ENCODE assay signal across 12 cellular contexts in genomic region chr19:10768936-10769335, GRCh38. TPM values are rescaled to one million over a fixed set of nuclear protein-coding genes. Genes with fewer than 3 reads are reported as not detected.
A peak's percentile ranks its signal among the peaks of the same experiment; 100 is the strongest.
DNase-seq lines count a peak whose midpoint lies in the region; ATAC-seq and TF ChIP-seq lines count a peak whose summit lies in the region.
"Had no signal": no experiment of that assay in that cellular context is flagged by ENCODE, and none has a peak within 500 bp of the region (broad histone marks: within the 10 kb centered on the region; RNA-seq: fewer than 3 reads in every experiment).

No MANE protein-coding gene starts in this region.

- no peaks in the 10 kb centered on the region for H3K9me3 Mint-ChIP-seq in naive thymus-derived CD8-positive, alpha-beta T cell

- 78 to 80% methylated on average over 2 to 6 of the region's 6 CpGs for WGBS in upper lobe of left lung, 2 donors

- no peaks in the 10 kb centered on the region for H3K27me3 ChIP-seq in cardiac muscle cell
- no peaks in the 10 kb centered on the region for H3K27me3 ChIP-seq in dorsolateral prefrontal cortex
- H3K27me3 ChIP-seq in upper lobe of left lung: no peaks in the 10 kb centered on the region
- H3K27me3 ChIP-seq: BE2C had no signal

- H3K4me3 Mint-ChIP-seq in naive thymus-derived CD8-positive, alpha-beta T cell: peak overlapping the region in 1 of 10 donors; percentile 6

- peaks cover 15% of the 10 kb centered on the region for H3K4me1 ChIP-seq in cardiac muscle cell (ENCODE audit: low read depth)
- H3K4me1 ChIP-seq in upper lobe of left lung: peaks cover 45 to 69% (median 64%) of the 10 kb centered on the region in 4 donors
- H3K4me1 ChIP-seq: BE2C had no signal

- DNase-seq in cardiac muscle cell (ENCODE audit: low read depth in 1 of 2, low spot score in 1 of 2) (no peak), Right ventricle myocardium inferior (ENCODE audit: missing footprints) (no peak), dorsolateral prefrontal cortex (no peak), upper lobe of left lung (no peak), coronary artery (ENCODE audit: low spot score) (no peak)
- no peak for DNase-seq in naive thymus-derived CD8-positive, alpha-beta T cell
- DNase-seq: aorta, BE2C, kidney glomerular epithelial cell, NCI-H1417 had no signal

- intact Hi-C loops in Right ventricle myocardium inferior (cut with DNase I): loop anchor here (1.0 to 2.0 kb wide), 3 partner anchors 13 to 102 kb away; partner anchors contain the start of gene CARM1
- intact Hi-C loops in dorsolateral prefrontal cortex (cut with DNase I): loop anchor here in 1 of 2 donors (1.0 kb wide), 1 partner anchor 51 kb away; the partner anchor contains the start of gene DNM2

- H3K27ac ChIP-seq in cardiac muscle cell (peak overlapping the region; percentile 98), dorsolateral prefrontal cortex (peak overlapping the region; percentile 60 to 97 (median 92)), upper lobe of left lung (peak overlapping the region in 3 of 4 donors; percentile 72 to 83 (median 82)), coronary artery (peak overlapping the region in 1 of 2 donors; percentile 60)

- no peak overlapping the region for H3K4me3 ChIP-seq in cardiac muscle cell
- H3K4me3 ChIP-seq in dorsolateral prefrontal cortex: peak overlapping the region in 14 of 59 donors; percentile 1 to 40 (median 16)
- H3K4me3 ChIP-seq in upper lobe of left lung: no peak overlapping the region
- H3K4me3 ChIP-seq in coronary artery: no peak overlapping the region

- ATAC-seq in Right ventricle myocardium inferior: no peak
- no peak for ATAC-seq in naive thymus-derived CD8-positive, alpha-beta T cell
- peak in 1 of 2 donors; percentile 2 for ATAC-seq in upper lobe of left lung (ENCODE audit: low FRiP score in 2 of 2)
- ATAC-seq in GM19467 (IDR thresholded peaks at IDR 0.05; ENCODE audit: unreplicated experiment): no peak
- no peak for ATAC-seq in HG03432 (IDR thresholded peaks at IDR 0.05; ENCODE audit: unreplicated experiment)

- TF ChIP-seq EP300 in upper lobe of left lung (IDR thresholded peaks at IDR 0.05): no peak

- no peaks in the 10 kb centered on the region for H3K27me3 Mint-ChIP-seq in naive thymus-derived CD8-positive, alpha-beta T cell

- peaks cover 9 to 46% (median 36%) of the 10 kb centered on the region in 4 donors for H3K4me1 Mint-ChIP-seq in naive thymus-derived CD8-positive, alpha-beta T cell

- H3K27ac Mint-ChIP-seq in naive thymus-derived CD8-positive, alpha-beta T cell: peak overlapping the region in 8 of 10 donors; percentile 28 to 82 (median 50)

- H3K36me3 Mint-ChIP-seq in naive thymus-derived CD8-positive, alpha-beta T cell: peaks cover 0 to 23% (median 4%) of the 10 kb centered on the region in 3 donors

- H3K9me3 ChIP-seq in cardiac muscle cell (ENCODE audit: low read depth): no peaks in the 10 kb centered on the region
- no peaks in the 10 kb centered on the region for H3K9me3 ChIP-seq in upper lobe of left lung
- H3K9me3 ChIP-seq: BE2C had no signal

- TF ChIP-seq CTCF in cardiac muscle cell (IDR thresholded peaks at IDR 0.05; ENCODE audit: low read depth, low read length) (no peak), dorsolateral prefrontal cortex (IDR thresholded peaks at IDR 0.05 in 54 of 56, conservative IDR thresholded peaks at IDR 0.05 in 2 of 56; ENCODE audit: low read depth in 1 of 56, partially characterized antibody in 56 of 56) (no peak), upper lobe of left lung (IDR thresholded peaks at IDR 0.05) (no peak), coronary artery (IDR thresholded peaks at IDR 0.05) (no peak)

- POLR2A ChIA-PET in naive thymus-derived CD8-positive, alpha-beta T cell (lab: Charles Lee): interaction anchor here (0.9 to 2.3 kb wide), 2 partner anchors 9 to 51 kb away, joined by 3 to 9 read pairs; partner anchors contain the start of gene DNM2

- H3K36me3 ChIP-seq in cardiac muscle cell (peaks cover 3% of the 10 kb centered on the region), upper lobe of left lung (peaks cover 8 to 37% (median 21%) of the 10 kb centered on the region in 4 donors)

- no peak for TF ChIP-seq POLR2A in upper lobe of left lung (IDR thresholded peaks at IDR 0.05)

RNA-seq across cellular contexts. Expression of gene DNM2, which starts 51.1 kb away (rescaled TPM):
- total RNA-seq in cardiac muscle cell (122 and 124 TPM in 2 replicates), Right ventricle myocardium inferior (177 TPM), dorsolateral prefrontal cortex (100 to 1,000 TPM in 115 of 120 experiments, 10 to 100 TPM in 5; 88.3 to 281 (median 146) TPM), upper lobe of left lung (100 to 1,000 TPM; 238 to 744 (median 318) TPM)
- 132 and 146 TPM in 2 replicates for polyA plus RNA-seq in cardiac muscle cell
- total RNA-seq in naive thymus-derived CD8-positive, alpha-beta T cell: 100 to 1,000 TPM; 267 to 270 TPM
- polyA plus RNA-seq in naive thymus-derived CD8-positive, alpha-beta T cell: 10 to 100 TPM; 45.0 to 91.4 (median 60.9) TPM
